8 cellular contexts compared by ENCODE assay signal in the genomic region with DNA sequence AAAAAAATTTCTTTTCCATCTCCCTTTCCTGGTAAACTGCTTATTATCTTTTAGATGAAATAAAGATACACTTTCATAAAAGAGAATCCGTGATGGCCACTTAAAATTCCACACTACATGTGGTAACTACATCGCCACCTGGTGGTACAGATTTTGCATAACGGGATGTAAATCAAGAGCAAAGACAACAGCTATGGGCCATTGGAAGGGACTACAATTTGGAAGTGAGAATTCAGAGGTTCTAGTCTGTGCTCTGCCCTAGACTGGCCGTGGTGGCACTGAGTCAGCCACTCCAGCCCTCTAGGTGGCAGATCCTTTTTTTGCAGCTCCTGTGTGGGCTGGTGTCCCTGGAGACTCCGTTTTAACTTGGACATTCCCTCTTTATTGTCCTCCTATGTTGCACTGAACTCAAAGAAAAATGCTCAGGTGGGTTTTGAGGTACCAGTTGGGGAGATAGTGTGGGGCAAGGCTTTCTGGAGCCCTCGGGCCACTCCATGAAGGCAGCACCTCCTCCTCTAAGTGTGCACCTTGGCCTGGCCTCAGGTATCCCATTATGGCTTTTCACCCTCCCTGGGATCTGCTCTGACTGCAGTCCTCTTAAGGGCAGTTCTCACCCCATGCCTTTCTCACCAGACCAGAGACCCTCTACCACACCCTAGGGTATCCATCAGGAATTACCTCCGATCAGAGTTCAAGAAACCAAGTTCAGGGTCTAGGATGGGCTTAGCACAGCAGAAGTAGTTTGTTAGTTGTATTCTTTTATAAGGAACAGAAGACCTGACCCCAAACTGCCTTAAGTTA. TPM values are rescaled to one million over a fixed set of nuclear protein-coding genes. Genes with fewer than 3 reads are reported as not detected.
DNase-seq lines count a peak whose midpoint lies in the region; ATAC-seq, FAIRE-seq and TF ChIP-seq lines count a peak whose summit lies in the region.

No MANE protein-coding gene starts in this region.

- H2BK15ac ChIP-seq in H1 (ENCODE audit: low read length) (0 out of 2 replicates have a peak overlapping the region, but pooled peaks have one; percentile 54), mesendoderm (replicated peaks; ENCODE audit: low read depth) (no peak overlapping the region)

- no peaks in the 10 kb centered on the region for H3K27me3 Mint-ChIP-seq in activated CD4-positive, alpha-beta memory T cell treated with anti-CD3 and anti-CD28 coated beads, Interleukin-2, amount 10 ng/mL, durations not matched to agents 7 days and 5 days

- H4K8ac ChIP-seq in H1 (ENCODE audit: extremely low read depth, insufficient read depth, low read length) (no peak overlapping the region), mesendoderm (ENCODE audit: low read depth, low read length) (no peak overlapping the region)

- H3K14ac ChIP-seq in H1 (ENCODE audit: insufficient read length) = no peak overlapping the region

- no peaks in the 10 kb centered on the region for H3K9me3 ChIP-seq in H1 (ENCODE audit: insufficient read depth in 2 of 2, low read depth in 1 of 2, low read length in 1 of 2)

- WGBS in H1 (ENCODE audit: extremely low coverage in 1 of 2, insufficient coverage in 1 of 2, insufficient read length in 1 of 2, insufficient replicate concordance in 2 of 2, low coverage in 1 of 2, low lambda C conversion rate in 2 of 2, missing lambda C conversion rate in 1 of 2), 2 experiments = 47% methylated on average over 7 of the region's 7 CpGs; no CpG with 5 or more reads in 1 of the 2 experiments
- WGBS in mesendoderm (ENCODE audit: extremely low coverage, insufficient coverage, low lambda C conversion rate) = no CpG with 5 or more reads among the region's 7 CpGs

- no peak overlapping the region for H4K91ac ChIP-seq in H1 (replicated peaks; ENCODE audit: insufficient read length, low read length)

- H3K56ac ChIP-seq in H1 (replicated peaks; ENCODE audit: insufficient read length, low read depth, low read length) (no peak overlapping the region), mesendoderm (ENCODE audit: low read length) (peak overlapping the region; percentile 6)

- CTCF ChIA-PET in activated CD4-positive, alpha-beta memory T cell treated with anti-CD3 and anti-CD28 coated beads, Interleukin-2, amount 10 ng/mL, durations not matched to agents 7 days and 5 days (lab: Charles Lee) = interaction anchor here (0.9 to 2.0 kb wide), 10 partner anchors 9 to 208 kb away, joined by 3 to 11 read pairs (median 4); a partner anchor contains a TSS
- CTCF ChIA-PET in H1 (lab: Charles Lee; ENCODE audit: partially characterized antibody) = interaction anchor here (0.6 to 8.2 kb wide), 39 partner anchors 8 to 1644 kb away, joined by 3 to 238 read pairs (median 6); a partner anchor contains a TSS

- H3K9ac ChIP-seq in H1 (replicated peaks in 1 of 4; ENCODE audit: extremely low read depth in 1 of 4, low read depth in 3 of 4, low read length in 3 of 4) (no peak overlapping the region), mesendoderm (ENCODE audit: low read length) (peak overlapping the region; percentile 2)

- H3K4me2 ChIP-seq in H1 (ENCODE audit: insufficient read depth in 1 of 2, low read depth in 2 of 2, low read length in 2 of 2) (no peak overlapping the region), mesendoderm (ENCODE audit: low read length) (no peak overlapping the region)

- ATAC-seq in HG03565 (IDR thresholded peaks at IDR 0.05; ENCODE audit: unreplicated experiment) (peak; percentile 77), HG03139 (IDR thresholded peaks at IDR 0.05; ENCODE audit: unreplicated experiment) (no peak)

- H4K5ac ChIP-seq in H1 (ENCODE audit: insufficient read length, low read depth, low read length) = no peak overlapping the region
- no peak overlapping the region for H4K5ac ChIP-seq in mesendoderm (ENCODE audit: low read length)

- H3K27ac ChIP-seq in H1 (ENCODE audit: low read depth, low read length) = no peak overlapping the region
- no peak overlapping the region for H3K27ac ChIP-seq in mesendoderm (ENCODE audit: low read depth, low read length)

- no peak for TF ChIP-seq POLR2A in H1 (IDR thresholded peaks at IDR 0.05; ENCODE audit: control extremely low read depth in 1 of 2, low read depth in 2 of 2, low read length in 2 of 2)

- FAIRE-seq in H1 (lab: Jason Lieb, UNC) = peak; percentile 92

- H3K9me3 Mint-ChIP-seq in activated CD4-positive, alpha-beta memory T cell treated with anti-CD3 and anti-CD28 coated beads, Interleukin-2, amount 10 ng/mL, durations not matched to agents 7 days and 5 days = no peaks in the 10 kb centered on the region

- H3K27me3 ChIP-seq in H1 (replicated peaks in 1 of 4; ENCODE audit: control insufficient read depth in 3 of 4, extremely low read depth in 1 of 4, insufficient read depth in 3 of 4, low read length in 3 of 4) (no peaks in the 10 kb centered on the region), mesendoderm (ENCODE audit: insufficient read depth, low read length, poor library complexity) (no peaks in the 10 kb centered on the region)

- H2AK5ac ChIP-seq in H1 (ENCODE audit: low read depth, low read length) (no peak overlapping the region), mesendoderm (ENCODE audit: low read length) (no peak overlapping the region)

- peak; percentile 73 to 82 for TF ChIP-seq RAD21 in H1 (IDR thresholded peaks at IDR 0.05 in 1 of 2, conservative IDR thresholded peaks at IDR 0.05 in 1 of 2; ENCODE audit: low read depth in 2 of 2, low read length in 2 of 2)

- H3K23ac ChIP-seq in H1 (ENCODE audit: insufficient read length) (no peak overlapping the region), mesendoderm (ENCODE audit: low read length) (no peak overlapping the region)

- no peaks in the 10 kb centered on the region for H3K36me3 Mint-ChIP-seq in activated CD4-positive, alpha-beta memory T cell treated with anti-CD3 and anti-CD28 coated beads, Interleukin-2, amount 10 ng/mL, durations not matched to agents 7 days and 5 days (ENCODE audit: low read depth)

- H3K18ac ChIP-seq in H1 (ENCODE audit: extremely low read depth, low read length) (no peak overlapping the region), mesendoderm (ENCODE audit: low read length) (no peak overlapping the region)

- H3K4me3 ChIP-seq in H1 (ENCODE audit: extremely low read depth in 1 of 4, insufficient read depth in 2 of 4, low read depth in 3 of 4, low read length in 4 of 4) = no peak overlapping the region
- H3K4me3 ChIP-seq in mesendoderm (ENCODE audit: low read length) = no peak overlapping the region

- TF ChIP-seq EP300 in H1 (IDR thresholded peaks at IDR 0.05; ENCODE audit: borderline replicate concordance in 1 of 2, low read depth in 2 of 2, low read length in 2 of 2) = no peak

- H2BK20ac ChIP-seq in H1 (ENCODE audit: low read length) = no peak overlapping the region; the same call in 1 of the 2 replicates

- H3K79me1 ChIP-seq in H1 (ENCODE audit: low read depth, low read length) (no peaks in the 10 kb centered on the region), mesendoderm (ENCODE audit: low read length) (no peaks in the 10 kb centered on the region)

- DNase-seq in ELF-1 (ENCODE audit: low read depth, low spot score) = peak; percentile 39
- DNase-seq in NCI-H748 treated with DMSO at 0.1 percent for 48 hours (lab: John Stamatoyannopoulos, UW) = peak; percentile 57
- peak; percentile 61 for DNase-seq in activated CD4-positive, alpha-beta memory T cell treated with anti-CD3 and anti-CD28 coated beads, Interleukin-2, amount 10 ng/mL, durations not matched to agents 7 days and 5 days
- peak in 1 of 2 experiments; percentile 70 for DNase-seq in H1 (ENCODE audit: low read depth in 1 of 2, low spot score in 2 of 2)
- DNase-seq in mesendoderm = peak; percentile 94
- DNase-seq in stimulated activated CD8-positive, alpha-beta memory T cell treated with anti-CD3 and anti-CD28 coated beads, Interleukin-7, amount 100 ng/mL, for 24 hours (ENCODE audit: low read depth) = peak; percentile 38

- H3K4me1 Mint-ChIP-seq in activated CD4-positive, alpha-beta memory T cell treated with anti-CD3 and anti-CD28 coated beads, Interleukin-2, amount 10 ng/mL, durations not matched to agents 7 days and 5 days = no peaks in the 10 kb centered on the region

- no peak overlapping the region for H2AFZ ChIP-seq in H1 (ENCODE audit: low read length)

- no peaks in the 10 kb centered on the region for H3K23me2 ChIP-seq in H1 (ENCODE audit: low read depth, low read length)

- H2BK12ac ChIP-seq in H1 (ENCODE audit: low read depth, low read length) = 0 out of 2 replicates have a peak overlapping the region, but pooled peaks have one; percentile 6

- H2BK5ac ChIP-seq in H1 (ENCODE audit: low read depth, low read length) (no peak overlapping the region), mesendoderm (ENCODE audit: low read length) (no peak overlapping the region)

- peak in 2 of 3 experiments; percentile 76 to 83; a peak in 3 of 4 replicates for TF ChIP-seq CTCF in H1 (IDR thresholded peaks at IDR 0.05; ENCODE audit: control extremely low read depth in 1 of 3, insufficient read depth in 1 of 3, low read depth in 1 of 3, low read length in 3 of 3)

- H3K4ac ChIP-seq in H1 (replicated peaks; ENCODE audit: insufficient read length, low read depth, low read length) = no peak overlapping the region
- H3K4ac ChIP-seq in mesendoderm (ENCODE audit: low read depth, low read length) = no peak overlapping the region

- H3K4me3 Mint-ChIP-seq in activated CD4-positive, alpha-beta memory T cell treated with anti-CD3 and anti-CD28 coated beads, Interleukin-2, amount 10 ng/mL, durations not matched to agents 7 days and 5 days = no peak overlapping the region

- no peak overlapping the region for H3K27ac Mint-ChIP-seq in activated CD4-positive, alpha-beta memory T cell treated with anti-CD3 and anti-CD28 coated beads, Interleukin-2, amount 10 ng/mL, durations not matched to agents 7 days and 5 days

- no peaks in the 10 kb centered on the region for H3K79me2 ChIP-seq in H1 (ENCODE audit: control insufficient read depth in 1 of 2, insufficient read depth in 2 of 2, low read length in 2 of 2)
- H3K79me2 ChIP-seq in mesendoderm (ENCODE audit: control insufficient read depth, insufficient read depth, low read length) = no peaks in the 10 kb centered on the region

- H4K20me1 ChIP-seq in H1 (replicated peaks in 1 of 2; ENCODE audit: control insufficient read depth in 1 of 2, insufficient read depth in 2 of 2, low read length in 2 of 2) = no peaks in the 10 kb centered on the region

- no peak overlapping the region for H2BK120ac ChIP-seq in H1 (replicated peaks; ENCODE audit: low read depth, low read length)
- H2BK120ac ChIP-seq in mesendoderm (ENCODE audit: low read depth, low read length) = no peak overlapping the region

- no peaks in the 10 kb centered on the region for H3K36me3 ChIP-seq in H1 (ENCODE audit: control insufficient read depth in 2 of 4, insufficient read depth in 4 of 4, low read length in 3 of 4)
- H3K36me3 ChIP-seq in mesendoderm (ENCODE audit: control insufficient read depth, insufficient read depth, low read length) = no peaks in the 10 kb centered on the region

- POLR2A ChIA-PET in activated CD4-positive, alpha-beta memory T cell treated with anti-CD3 and anti-CD28 coated beads, Interleukin-2, amount 10 ng/mL, durations not matched to agents 7 days and 5 days (lab: Charles Lee) = no interaction called here
- POLR2A ChIA-PET in H1 (lab: Charles Lee; ENCODE audit: partially characterized antibody) = interaction anchor here (0.6 to 1.0 kb wide), 3 partner anchors 35 to 95 kb away, joined by 3 to 5 read pairs (median 3); a partner anchor contains a TSS

- H3K4me1 ChIP-seq in H1 (replicated peaks in 1 of 4; ENCODE audit: control insufficient read depth in 3 of 4, insufficient read depth in 4 of 4, low read length in 3 of 4) (peaks cover 0 to 5% (median 4%) of the 10 kb centered on the region in 4 experiments; a peak in 5 of 7 replicates), mesendoderm (ENCODE audit: control insufficient read depth, low read depth, low read length) (peaks cover 9% of the 10 kb centered on the region)

RNA-seq across cellular contexts. Expression of a gene that starts 54.9 kb away (rescaled TPM):
- total RNA-seq in activated CD4-positive, alpha-beta memory T cell treated with anti-CD3 and anti-CD28 coated beads, Interleukin-2, amount 10 ng/mL, durations not matched to agents 7 days and 5 days = not detected
- total RNA-seq in H1 (2021; fragmentation: NEBNext Ultra II Directional; extraction: Animal tissue kit (Norgen Biotek cat#: 25700)) = 17.2 and 18.1 TPM in 2 replicates
- polyA plus RNA-seq in H1 (2011; rRNA removed) = 15.1 and 17.6 TPM in 2 replicates
- polyA plus RNA-seq in H1 (2011; cell fraction: cytosol; rRNA removed) = 16.5 TPM
- 15.4 TPM for polyA plus RNA-seq in H1 (2011; cell fraction: nucleus; rRNA removed)
- 16.7 to 20.2 TPM (median 19.5 TPM) in 4 replicates for polyA plus RNA-seq in H1 (2012, experiment 1 of 2)
- 30.9 TPM for polyA plus RNA-seq in H1 (2012, experiment 2 of 2)
- polyA plus RNA-seq in H1 (2013, experiment 1 of 2) = 12.7 TPM
- 13.3 TPM for polyA plus RNA-seq in H1 (2013, experiment 2 of 2)
- polyA minus RNA-seq in H1 (2011; rRNA and poly(A)+ RNA removed) = 12.9 and 17.0 TPM in 2 replicates
- polyA minus RNA-seq in H1 (2011; cell fraction: cytosol; rRNA and poly(A)+ RNA removed) = 8.6 TPM
- polyA minus RNA-seq in H1 (2011; cell fraction: nucleus; rRNA and poly(A)+ RNA removed) = 18.7 TPM
- 23.3 TPM for polyA plus RNA-seq in mesendoderm (2013, experiment 1 of 2)
- polyA plus RNA-seq in mesendoderm (2013, experiment 2 of 2) = 23.3 TPM

Comparison
In these comparisons a context has a peak if more than half of its experiments do, and no peak if none do; other contexts are left out.
1. RNA of a gene that starts 54.9 kb away (total RNA-seq): 17.2 to 18.1 TPM in H1; not detected in activated CD4-positive, alpha-beta memory T cell treated with anti-CD3 and anti-CD28 coated beads, Interleukin-2, amount 10 ng/mL, durations not matched to agents 7 days and 5 days; every median in the first group is over 10 times any median in the second.